Comparison of ENCODE assay signal across 9 cellular contexts in the genomic region with DNA sequence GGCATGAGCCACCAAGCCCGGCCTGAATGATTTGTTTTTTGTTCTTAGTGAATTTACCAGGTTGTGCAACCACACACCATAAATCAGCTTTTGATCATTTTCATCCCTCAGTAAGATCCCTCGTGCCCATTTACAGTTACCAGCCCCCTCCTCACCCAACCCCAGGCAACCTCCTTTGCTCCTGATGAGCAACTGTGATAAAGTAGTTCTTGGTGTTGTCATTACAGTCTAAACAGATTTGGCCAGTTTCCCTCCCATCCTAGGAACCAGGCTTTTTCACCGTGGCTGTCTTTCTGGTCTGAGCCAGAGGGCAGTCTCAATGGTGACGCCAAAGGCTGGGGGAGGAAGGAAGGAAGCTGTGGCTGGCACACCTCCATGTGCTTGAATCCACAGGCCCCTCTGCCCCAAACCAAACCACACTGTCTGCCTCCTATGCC.
DNase-seq lines count a peak whose midpoint lies in the region; ATAC-seq and TF ChIP-seq lines count a peak whose summit lies in the region.
"Had no signal": no experiment of that assay in that cellular context is flagged by ENCODE, and none has a peak within 500 bp of the region (broad histone marks: within the 10 kb centered on the region; RNA-seq: fewer than 3 reads in every experiment).

No MANE protein-coding gene starts in this region.

- TF ChIP-seq CTCF in fibroblast of mammary gland (conservative IDR thresholded peaks at IDR 0.05; ENCODE audit: control insufficient read depth, insufficient read depth, low read depth, low read length), result no peak

- H3K27ac Mint-ChIP-seq in stimulated activated memory B cell treated with anti-CD40 and anti-IgM and Interleukin-4, amounts not matched to agents 10 μg/mL and 1 μg/mL and 100 μg/mL, for 72 hours, result no peak overlapping the region
- H3K27ac Mint-ChIP-seq: H9 had no signal

- no peaks in the 10 kb centered on the region for H3K4me1 Mint-ChIP-seq in stimulated activated memory B cell treated with anti-CD40 and anti-IgM and Interleukin-4, amounts not matched to agents 10 μg/mL and 1 μg/mL and 100 μg/mL, for 72 hours
- H3K4me1 Mint-ChIP-seq: H9 had no signal

- no peak overlapping the region for H3K4me3 ChIP-seq in Jurkat, Clone E6-1 (ENCODE audit: low read length)
- H3K4me3 ChIP-seq in fibroblast of mammary gland (ENCODE audit: control insufficient read depth, low read depth, low read length), result no peak overlapping the region

- DNase-seq in Jurkat, Clone E6-1 (ENCODE audit: low read depth, low spot score), result peak; percentile 44
- peak; percentile 72 for DNase-seq in UCSD-AML1 (lab: John Stamatoyannopoulos, UW; ENCODE audit: unreplicated experiment)
- DNase-seq in fibroblast of mammary gland (ENCODE audit: low read depth), result peak; percentile 88
- peak; percentile 49 for DNase-seq in stimulated activated naive CD8-positive, alpha-beta T cell treated with anti-CD3 and anti-CD28 coated beads, Interleukin-15, Interleukin-2, amounts not matched to agents 100 U/mL and 50 U/mL, for 24 hours
- DNase-seq: H9; stimulated activated CD4-positive, alpha-beta T cell treated with anti-CD3 and anti-CD28 coated beads, Interleukin-12 subunit alpha, Interleukin-12 subunit beta, amount 100 ng/mL, for 4 hours had no signal

- ATAC-seq in stimulated activated naive CD8-positive, alpha-beta T cell treated with anti-CD3 and anti-CD28 coated beads, Interleukin-15, Interleukin-2, amounts not matched to agents 100 U/mL and 50 U/mL, for 24 hours, result peak; percentile 24
- ATAC-seq in GM18519 (IDR thresholded peaks at IDR 0.05; ENCODE audit: low FRiP score, unreplicated experiment) (no peak), GM21360 (IDR thresholded peaks at IDR 0.05; ENCODE audit: unreplicated experiment) (no peak)
- ATAC-seq in stimulated activated memory B cell treated with anti-CD40 and anti-IgM and Interleukin-4, amounts not matched to agents 10 μg/mL and 1 μg/mL and 100 μg/mL, for 72 hours, result no peak

- H3K9me3 Mint-ChIP-seq in stimulated activated memory B cell treated with anti-CD40 and anti-IgM and Interleukin-4, amounts not matched to agents 10 μg/mL and 1 μg/mL and 100 μg/mL, for 72 hours, result no peaks in the 10 kb centered on the region
- H3K9me3 Mint-ChIP-seq: H9 had no signal

- H3K27me3 Mint-ChIP-seq in stimulated activated memory B cell treated with anti-CD40 and anti-IgM and Interleukin-4, amounts not matched to agents 10 μg/mL and 1 μg/mL and 100 μg/mL, for 72 hours, result no peaks in the 10 kb centered on the region

- H3K4me3 Mint-ChIP-seq in stimulated activated memory B cell treated with anti-CD40 and anti-IgM and Interleukin-4, amounts not matched to agents 10 μg/mL and 1 μg/mL and 100 μg/mL, for 72 hours, result no peak overlapping the region
- H3K4me3 Mint-ChIP-seq: H9 had no signal

- H3K36me3 Mint-ChIP-seq in stimulated activated memory B cell treated with anti-CD40 and anti-IgM and Interleukin-4, amounts not matched to agents 10 μg/mL and 1 μg/mL and 100 μg/mL, for 72 hours, result no peaks in the 10 kb centered on the region
